Comparison of ENCODE assay signal across 7 cellular contexts in genomic region chr16:20899503-20900298, GRCh38. TPM values are rescaled to one million over a fixed set of nuclear protein-coding genes. Genes with fewer than 3 reads are reported as not detected.
DNase-seq lines count a peak whose midpoint lies in the region; ATAC-seq, FAIRE-seq and TF ChIP-seq lines count a peak whose summit lies in the region.

No MANE protein-coding gene starts in this region.

- CTCF ChIA-PET in H1 (lab: Charles Lee; ENCODE audit: partially characterized antibody): interaction anchor here (0.7 to 2.3 kb wide), 5 partner anchors 13 to 184 kb away, joined by 3 to 7 read pairs (median 3); no protein-coding TSS in a partner anchor

- peaks cover 2% of the 10 kb centered on the region for H3K79me1 ChIP-seq in H1 (ENCODE audit: low read depth, low read length)

- H3K9me3 ChIP-seq in GM23248 (ENCODE audit: low read depth): no peaks in the 10 kb centered on the region
- no peaks in the 10 kb centered on the region for H3K9me3 ChIP-seq in RWPE2 (ENCODE audit: severe bottlenecking)
- H3K9me3 ChIP-seq in H1 (ENCODE audit: insufficient read depth in 2 of 2, low read depth in 1 of 2, low read length in 1 of 2): no peaks in the 10 kb centered on the region

- H3K4me2 ChIP-seq in GM23248 (ENCODE audit: unreplicated experiment): peak overlapping the region; percentile 100
- H3K4me2 ChIP-seq in H1 (ENCODE audit: insufficient read depth in 1 of 2, low read depth in 2 of 2, low read length in 2 of 2): peak overlapping the region; percentile 75 to 97

- no peak overlapping the region for H4K8ac ChIP-seq in H1 (ENCODE audit: extremely low read depth, insufficient read depth, low read length)

- H3K4ac ChIP-seq in H1 (replicated peaks; ENCODE audit: insufficient read length, low read depth, low read length): no peak overlapping the region

- no peak overlapping the region for H2BK15ac ChIP-seq in H1 (ENCODE audit: low read length)

- TF ChIP-seq CTCF in RWPE2 (IDR thresholded peaks at IDR 0.05; ENCODE audit: poor library complexity, severe bottlenecking): no peak
- TF ChIP-seq CTCF in H1 (IDR thresholded peaks at IDR 0.05; ENCODE audit: control extremely low read depth in 1 of 3, insufficient read depth in 1 of 3, low read depth in 1 of 3, low read length in 3 of 3): no peak
- TF ChIP-seq CTCF in natural killer cell (IDR thresholded peaks at IDR 0.05): no peak

- H2AK5ac ChIP-seq in H1 (ENCODE audit: low read depth, low read length): no peak overlapping the region

- H3K4me1 ChIP-seq in GM23248 (ENCODE audit: insufficient read depth): peaks cover 49% of the 10 kb centered on the region
- peaks cover 36% of the 10 kb centered on the region for H3K4me1 ChIP-seq in RWPE2 (ENCODE audit: insufficient read depth, poor library complexity, severe bottlenecking)
- H3K4me1 ChIP-seq in H1 (replicated peaks in 1 of 4; ENCODE audit: control insufficient read depth in 3 of 4, insufficient read depth in 4 of 4, low read length in 3 of 4): peaks cover 0 to 9% (median 3%) of the 10 kb centered on the region in 4 experiments; a peak in 3 of 7 replicates

- no peak overlapping the region for H3K14ac ChIP-seq in H1 (ENCODE audit: insufficient read length)

- in situ Hi-C loops in GM23248 (cut with MboI): no loop called here

- intact Hi-C loops in natural killer cell (cut with micrococcal nuclease): loop anchor here (2.0 kb wide), 1 partner anchor 159 kb away; the partner anchor contains the start of gene THUMPD1

- H2BK20ac ChIP-seq in H1 (ENCODE audit: low read length): no peak overlapping the region

- H2BK120ac ChIP-seq in H1 (replicated peaks; ENCODE audit: low read depth, low read length): no peak overlapping the region

- peaks cover 6% of the 10 kb centered on the region; the same call in 1 of the 2 replicates for H3K23me2 ChIP-seq in H1 (ENCODE audit: low read depth, low read length)

- H3K9ac ChIP-seq in GM23248 (peak overlapping the region; percentile 98), H1 (replicated peaks in 1 of 4; ENCODE audit: extremely low read depth in 1 of 4, low read depth in 3 of 4, low read length in 3 of 4) (peak overlapping the region; percentile 35 to 76 (median 50))

- WGBS in GM23248 (ENCODE audit: low coverage in 1 of 2, low lambda C conversion rate in 2 of 2, missing lambda C conversion rate in 2 of 2), 2 experiments: 0 to 1% methylated on average over 10 to 21 of the region's 23 CpGs
- 3% methylated on average over 18 of the region's 23 CpGs; no CpG with 5 or more reads in 1 of the 2 experiments for WGBS in H1 (ENCODE audit: extremely low coverage in 1 of 2, insufficient coverage in 1 of 2, insufficient read length in 1 of 2, insufficient replicate concordance in 2 of 2, low coverage in 1 of 2, low lambda C conversion rate in 2 of 2, missing lambda C conversion rate in 1 of 2), 2 experiments

- H3K36me3 ChIP-seq in GM23248 (ENCODE audit: low read depth) (peaks cover 20% of the 10 kb centered on the region), RWPE2 (ENCODE audit: low read depth) (peaks cover 19% of the 10 kb centered on the region), H1 (ENCODE audit: control insufficient read depth in 2 of 4, insufficient read depth in 4 of 4, low read length in 3 of 4) (peaks cover 0 to 13% (median 4%) of the 10 kb centered on the region in 4 experiments; a peak in 4 of 8 replicates)

- no peak overlapping the region; the same call in 1 of the 2 replicates for H2BK12ac ChIP-seq in H1 (ENCODE audit: low read depth, low read length)

- peaks cover 63 to 64% of the 10 kb centered on the region in 2 donors for H3K4me1 Mint-ChIP-seq in natural killer cell

- H3K4me3 Mint-ChIP-seq in natural killer cell: peak overlapping the region; percentile 94

- no peaks in the 10 kb centered on the region for H3K9me2 ChIP-seq in GM23248 (ENCODE audit: insufficient read depth)

- FAIRE-seq in H1 (lab: Jason Lieb, UNC) (no peak), HTR-8/SVneo (lab: Jason Lieb, UNC) (no peak)

- H2BK5ac ChIP-seq in H1 (ENCODE audit: low read depth, low read length): peak overlapping the region; percentile 69

- H4K20me1 ChIP-seq in GM23248 (ENCODE audit: insufficient read depth) (peaks cover 15% of the 10 kb centered on the region), H1 (replicated peaks in 1 of 2; ENCODE audit: control insufficient read depth in 1 of 2, insufficient read depth in 2 of 2, low read length in 2 of 2) (no peaks in the 10 kb centered on the region)

- ATAC-seq in RWPE2 (ENCODE audit: low read depth) (no peak), natural killer cell (peak in 2 of 3 donors; percentile 3 to 5), GM21529 (IDR thresholded peaks at IDR 0.05; ENCODE audit: unreplicated experiment) (no peak), GM18505 (IDR thresholded peaks at IDR 0.05; ENCODE audit: unreplicated experiment) (no peak)

- H4K5ac ChIP-seq in H1 (ENCODE audit: insufficient read length, low read depth, low read length): peak overlapping the region; percentile 24

- peak overlapping the region; percentile 24; the same call in 1 of the 2 replicates for H3K18ac ChIP-seq in H1 (ENCODE audit: extremely low read depth, low read length)

- H3K27ac ChIP-seq in GM23248: peak overlapping the region; percentile 97
- H3K27ac ChIP-seq in RWPE2 (ENCODE audit: poor library complexity, severe bottlenecking): peak overlapping the region; percentile 94
- 0 out of 2 replicates have a peak overlapping the region, but pooled peaks have one; percentile 40 for H3K27ac ChIP-seq in H1 (ENCODE audit: low read depth, low read length)

- no peaks in the 10 kb centered on the region for H3K36me3 Mint-ChIP-seq in natural killer cell

- no peak for TF ChIP-seq RAD21 in H1 (IDR thresholded peaks at IDR 0.05 in 1 of 2, conservative IDR thresholded peaks at IDR 0.05 in 1 of 2; ENCODE audit: low read depth in 2 of 2, low read length in 2 of 2)

- H3K27me3 ChIP-seq in GM23248 (replicated peaks; ENCODE audit: insufficient read depth): no peaks in the 10 kb centered on the region
- no peaks in the 10 kb centered on the region for H3K27me3 ChIP-seq in RWPE2 (ENCODE audit: insufficient read depth, poor library complexity, severe bottlenecking)
- H3K27me3 ChIP-seq in H1 (replicated peaks in 1 of 4; ENCODE audit: control insufficient read depth in 3 of 4, extremely low read depth in 1 of 4, insufficient read depth in 3 of 4, low read length in 3 of 4): no peaks in the 10 kb centered on the region

- no peak overlapping the region for H2AFZ ChIP-seq in GM23248
- H2AFZ ChIP-seq in H1 (ENCODE audit: low read length): no peak overlapping the region

- no peaks in the 10 kb centered on the region for H3K9me3 Mint-ChIP-seq in natural killer cell

- H3K27ac Mint-ChIP-seq in natural killer cell: peak overlapping the region; percentile 92 to 96

- no peaks in the 10 kb centered on the region for H3K27me3 Mint-ChIP-seq in natural killer cell (ENCODE audit: low read depth in 2 of 2)

- no peak overlapping the region for H3K23ac ChIP-seq in H1 (ENCODE audit: insufficient read length)

- H4K91ac ChIP-seq in H1 (replicated peaks; ENCODE audit: insufficient read length, low read length): peak overlapping the region; percentile 34

- H3K79me2 ChIP-seq in GM23248 (ENCODE audit: insufficient read depth) (peaks cover 91% of the 10 kb centered on the region), H1 (ENCODE audit: control insufficient read depth in 1 of 2, insufficient read depth in 2 of 2, low read length in 2 of 2) (peaks cover 6 to 69% of the 10 kb centered on the region in 2 experiments; a peak in 2 of 4 replicates)

- TF ChIP-seq EP300 in H1 (IDR thresholded peaks at IDR 0.05; ENCODE audit: borderline replicate concordance in 1 of 2, low read depth in 2 of 2, low read length in 2 of 2): no peak

- POLR2A ChIA-PET in H1 (lab: Charles Lee; ENCODE audit: partially characterized antibody): interaction anchor here (0.5 to 2.9 kb wide), 18 partner anchors 10 to 853 kb away, joined by 3 to 16 read pairs (median 4); no protein-coding TSS in a partner anchor

- H3K56ac ChIP-seq in H1 (replicated peaks; ENCODE audit: insufficient read length, low read depth, low read length): no peak overlapping the region

- TF ChIP-seq POLR2A in H1 (IDR thresholded peaks at IDR 0.05; ENCODE audit: control extremely low read depth in 1 of 2, low read depth in 2 of 2, low read length in 2 of 2) (no peak), GM18505 (IDR thresholded peaks at IDR 0.05; ENCODE audit: borderline replicate concordance, extremely low read depth, insufficient read depth, insufficient read length) (no peak)

- DNase-seq in GM23248: peak; percentile 48
- DNase-seq in RWPE2 (ENCODE audit: low spot score): no peak
- DNase-seq in H1 (ENCODE audit: low read depth in 1 of 2, low spot score in 2 of 2): peak in 1 of 2 experiments; percentile 51
- DNase-seq in natural killer cell: peak; percentile 31
- DNase-seq in HTR-8/SVneo (ENCODE audit: insufficient read length, low spot score): no peak

- H3K4me3 ChIP-seq in GM23248 (peak overlapping the region; percentile 88), RWPE2 (ENCODE audit: severe bottlenecking) (peak overlapping the region; percentile 50), H1 (ENCODE audit: extremely low read depth in 1 of 4, insufficient read depth in 2 of 4, low read depth in 3 of 4, low read length in 4 of 4) (peak overlapping the region; percentile 86 to 96 (median 90))

- peaks cover 64% of the 10 kb centered on the region for H3F3A ChIP-seq in GM23248 (ENCODE audit: insufficient read depth)

RNA-seq across cellular contexts. Expression of gene DCUN1D3, which starts 0.5 kb away (rescaled TPM):
- total RNA-seq in GM23248 (2014; rRNA removed; shearing (Covaris generic)): 34.4 and 35.2 TPM in 2 replicates
- polyA plus RNA-seq in GM23248 (2016; fragmentation: Nextera tagmentation; extraction: Ambion mirVana) (15.2 and 15.3 TPM in 2 replicates), H1 (2011; rRNA removed) (2.0 and 3.5 TPM in 2 replicates)
- 18.2 and 18.5 TPM in 2 replicates for total RNA-seq in H1 (2021; fragmentation: NEBNext Ultra II Directional; extraction: Animal tissue kit (Norgen Biotek cat#: 25700))
- polyA plus RNA-seq in H1 (2011; cell fraction: cytosol; rRNA removed): 3.7 TPM
- 2.7 TPM for polyA plus RNA-seq in H1 (2011; cell fraction: nucleus; rRNA removed)
- polyA plus RNA-seq in H1 (2012, experiment 1 of 2): 5.4 to 7.4 TPM (median 5.9 TPM) in 4 replicates
- 2.1 TPM for polyA plus RNA-seq in H1 (2012, experiment 2 of 2)
- polyA plus RNA-seq in H1 (2013, experiment 1 of 2): 5.6 TPM
- polyA plus RNA-seq in H1 (2013, experiment 2 of 2): 5.7 TPM
- 12.7 and 12.9 TPM in 2 replicates for polyA minus RNA-seq in H1 (2011; rRNA and poly(A)+ RNA removed)
- 5.9 TPM for polyA minus RNA-seq in H1 (2011; cell fraction: cytosol; rRNA and poly(A)+ RNA removed)
- polyA minus RNA-seq in H1 (2011; cell fraction: nucleus; rRNA and poly(A)+ RNA removed): 6.8 TPM
- total RNA-seq in natural killer cell: 1 to 10 TPM; 5.3 to 9.3 (median 6.1) TPM

RNA-seq across cellular contexts. Expression of gene LYRM1, which starts 0.9 kb away (rescaled TPM):
- total RNA-seq in GM23248 (2014; rRNA removed; shearing (Covaris generic)): 32.1 and 32.2 TPM in 2 replicates
- polyA plus RNA-seq in GM23248 (2016; fragmentation: Nextera tagmentation; extraction: Ambion mirVana): 37.6 and 40.9 TPM in 2 replicates
- total RNA-seq in H1 (2021; fragmentation: NEBNext Ultra II Directional; extraction: Animal tissue kit (Norgen Biotek cat#: 25700)): 13.4 and 14.2 TPM in 2 replicates
- 8.1 and 11.6 TPM in 2 replicates for polyA plus RNA-seq in H1 (2011; rRNA removed)
- polyA plus RNA-seq in H1 (2011; cell fraction: cytosol; rRNA removed): 19.4 TPM
- 8.4 TPM for polyA plus RNA-seq in H1 (2011; cell fraction: nucleus; rRNA removed)
- 15.8 to 19.1 TPM (median 17.7 TPM) in 4 replicates for polyA plus RNA-seq in H1 (2012, experiment 1 of 2)
- polyA plus RNA-seq in H1 (2012, experiment 2 of 2): 2.6 TPM
- 15.8 TPM for polyA plus RNA-seq in H1 (2013, experiment 1 of 2)
- 13.6 TPM for polyA plus RNA-seq in H1 (2013, experiment 2 of 2)
- polyA minus RNA-seq in H1 (2011; rRNA and poly(A)+ RNA removed): 6.2 and 8.0 TPM in 2 replicates
- 10.1 TPM for polyA minus RNA-seq in H1 (2011; cell fraction: cytosol; rRNA and poly(A)+ RNA removed)
- polyA minus RNA-seq in H1 (2011; cell fraction: nucleus; rRNA and poly(A)+ RNA removed): 7.5 TPM
- 10 to 100 TPM; 15.3 to 25.7 (median 17.2) TPM for total RNA-seq in natural killer cell

Comparison
In these comparisons a context has a peak if more than half of its experiments do, and no peak if none do; other contexts are left out.
1. DNase-seq: peak in GM23248 (single experiment) and natural killer cell (single experiment); none in RWPE2 (single experiment) and HTR-8/SVneo (single experiment).
2. H3K27ac ChIP-seq: peak in every context shown above with its lines; median percentile 97 in GM23248; 94 in RWPE2; 40 in H1.
3. ATAC-seq: peak in natural killer cell (2 of 3); none in RWPE2 (single experiment), GM21529 (single experiment) and GM18505 (single experiment).
4. Peak in every context shown above with its lines, with median percentiles within 50 percentile points of each other: H3K4me3 ChIP-seq.